In the genomic region with DNA sequence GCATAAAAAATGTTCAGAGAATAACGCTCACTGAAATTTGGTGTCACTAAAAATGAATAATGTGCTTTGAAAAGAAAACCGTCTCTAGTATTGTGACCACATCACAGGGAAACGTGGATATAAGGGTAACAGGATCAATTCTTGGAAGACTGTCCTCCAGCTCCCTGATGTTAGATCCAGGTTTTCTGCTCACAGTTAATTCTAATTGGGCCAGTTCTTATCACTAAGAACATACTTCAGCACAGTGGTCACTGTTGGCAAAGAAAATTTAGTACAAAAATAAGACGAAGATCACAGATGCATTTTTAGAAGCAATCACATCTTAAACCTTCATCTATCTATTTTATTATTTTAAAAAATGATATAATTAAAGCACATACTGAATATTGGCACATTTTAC, we compare ENCODE assay signal across 1 cellular context.
TF ChIP-seq lines count a peak whose summit lies in the region.

No MANE protein-coding gene starts in this region.

TF ChIP-seq in GM12878, 131 proteins besides CTCF, POLR2A, EP300 and RAD21 (continued from another document):
- TF ChIP-seq NKRF (conservative IDR thresholded peaks at IDR 0.05) = no peak
- TF ChIP-seq ETV6 (conservative IDR thresholded peaks at IDR 0.05 in 1 of 2, IDR thresholded peaks at IDR 0.05 in 1 of 2; ENCODE audit: borderline replicate concordance in 1 of 2, low read depth in 1 of 2) = no peak
